ENCODE assay signal across 8 cellular contexts in the genomic region with DNA sequence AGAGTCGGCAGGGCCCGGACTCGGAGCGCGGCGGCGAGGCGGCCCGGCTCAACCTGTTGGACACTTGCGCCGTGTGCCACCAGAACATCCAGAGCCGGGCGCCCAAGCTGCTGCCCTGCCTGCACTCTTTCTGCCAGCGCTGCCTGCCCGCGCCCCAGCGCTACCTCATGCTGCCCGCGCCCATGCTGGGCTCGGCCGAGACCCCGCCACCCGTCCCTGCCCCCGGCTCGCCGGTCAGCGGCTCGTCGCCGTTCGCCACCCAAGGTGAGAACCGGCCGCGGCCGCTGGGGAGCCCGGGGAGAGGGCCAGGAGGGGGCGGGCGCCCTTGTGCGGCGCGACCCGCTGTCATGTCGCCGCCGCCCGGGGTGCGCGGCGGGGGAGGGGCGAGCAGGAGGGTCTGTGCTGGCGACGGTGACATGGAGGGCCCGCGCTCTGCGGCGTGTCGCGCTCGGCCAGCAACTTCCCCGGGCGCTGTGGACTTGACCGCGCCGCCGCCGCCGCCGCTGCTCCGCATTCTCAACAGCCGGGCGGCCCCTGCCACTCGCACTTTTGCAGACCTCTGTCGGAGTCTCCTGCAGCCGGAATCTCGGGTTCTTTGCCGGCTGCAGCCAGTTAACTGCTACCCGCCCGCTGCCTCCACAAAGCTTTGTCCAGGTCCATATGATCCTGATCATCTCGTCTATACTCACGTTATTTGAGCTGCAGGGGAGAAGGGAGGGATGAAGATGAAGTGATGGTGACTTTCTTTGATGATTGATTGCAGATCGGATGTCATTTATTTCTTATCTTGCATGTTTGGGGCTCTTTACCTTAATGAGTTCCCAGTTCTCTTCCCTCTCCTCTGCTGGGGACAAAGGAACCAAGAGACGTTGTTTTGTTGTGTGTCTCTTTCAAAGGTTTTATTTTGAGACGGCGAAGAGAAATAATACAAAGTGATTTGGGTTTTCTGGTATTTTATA. TPM values are rescaled to one million over a fixed set of nuclear protein-coding genes. Genes with fewer than 3 reads are reported as not detected.
DNase-seq lines count a peak whose midpoint lies in the region; ATAC-seq and TF ChIP-seq lines count a peak whose summit lies in the region.

No MANE protein-coding gene starts in this region.

- no TSS peak for BruUV-seq in Panc1 (replicated peaks; lab: Mats Ljungman, UMichigan)

- H2AK5ac ChIP-seq in neuronal stem cell (ENCODE audit: low read depth, low read length) = peak overlapping the region; percentile 88

- H3K4me3 ChIP-seq in Panc1 (ENCODE audit: low read depth in 2 of 2, low read length in 2 of 2) (peak overlapping the region; percentile 71 to 96), foreskin fibroblast (ENCODE audit: low read depth in 1 of 2, low read length in 2 of 2) (peak overlapping the region; percentile 72 to 90), neuronal stem cell (ENCODE audit: low read length in 2 of 2) (peak overlapping the region; percentile 59 to 100)

- peak overlapping the region; percentile 99 for H3K18ac ChIP-seq in neuronal stem cell (ENCODE audit: low read length)

- peak overlapping the region; percentile 95 for H4K91ac ChIP-seq in neuronal stem cell (ENCODE audit: low read depth, low read length, poor library complexity)

- H4K8ac ChIP-seq in neuronal stem cell (ENCODE audit: low read depth, low read length) = peak overlapping the region; percentile 17

- H3K36me3 ChIP-seq in Panc1 (ENCODE audit: control insufficient read depth, insufficient read depth, low read length) (no peaks in the 10 kb centered on the region; the same call in 1 of the 2 replicates), neuronal stem cell (replicated peaks in 1 of 2; ENCODE audit: control insufficient read depth in 2 of 2, insufficient read depth in 2 of 2, low read length in 2 of 2) (peaks cover 5 to 32% of the 10 kb centered on the region in 2 donors)

- peaks cover 2% of the 10 kb centered on the region; the same call in 1 of the 2 replicates for H3K4me1 ChIP-seq in Panc1 (ENCODE audit: control insufficient read depth, insufficient read depth, low read length)
- peaks cover 3 to 8% of the 10 kb centered on the region in 2 donors for H3K4me1 ChIP-seq in neuronal stem cell (ENCODE audit: control insufficient read depth in 2 of 2, insufficient read depth in 1 of 2, low read depth in 1 of 2, low read length in 2 of 2)

- H2BK15ac ChIP-seq in neuronal stem cell (ENCODE audit: low read length) = peak overlapping the region; percentile 67

- TF ChIP-seq CTCF in Panc1 (IDR thresholded peaks at IDR 0.05) = no peak; the same call in 1 of the 2 replicates
- TF ChIP-seq CTCF in foreskin fibroblast (IDR thresholded peaks at IDR 0.05; ENCODE audit: low read depth, low read length) = no peak

- peak; percentile 18 for DNase-seq in DMS114 treated with DMSO at 0.1 percent for 48 hours (lab: John Stamatoyannopoulos, UW; ENCODE audit: unreplicated experiment)
- DNase-seq in HT1080 (ENCODE audit: low read depth) = peak; percentile 34
- DNase-seq in Panc1 (ENCODE audit: low read depth, low spot score) = no peak
- DNase-seq in activated effector memory CD4-positive, alpha-beta T cell treated with anti-CD3 and anti-CD28 coated beads, Interleukin-2, amount 50 U/mL, for 16 hours = peak; percentile 87
- peak; percentile 15 to 63 for DNase-seq in foreskin fibroblast
- DNase-seq in neuronal stem cell (ENCODE audit: low spot score) = peak; percentile 43
- peak; percentile 36 for DNase-seq in superior temporal gyrus (ENCODE audit: extremely low spot score)

- CTCF ChIA-PET in Panc1 (lab: Charles Lee) = no interaction called here

- peak; percentile 38 for ATAC-seq in GM21381 (IDR thresholded peaks at IDR 0.05; ENCODE audit: unreplicated experiment)
- ATAC-seq in Panc1 = peak; percentile 57

- H3K79me1 ChIP-seq in neuronal stem cell (ENCODE audit: low read depth, low read length) = peaks cover 9% of the 10 kb centered on the region

- H2BK5ac ChIP-seq in neuronal stem cell (ENCODE audit: low read length) = peak overlapping the region; percentile 99

- peak overlapping the region; percentile 40 for H3K4me2 ChIP-seq in neuronal stem cell (ENCODE audit: insufficient read depth, low read length, poor library complexity, severe bottlenecking)

- peak overlapping the region; percentile 98 for H3K14ac ChIP-seq in neuronal stem cell (ENCODE audit: low read length)

- H3K9me3 ChIP-seq in Panc1 (ENCODE audit: control insufficient read depth, insufficient read depth, low read depth, low read length) (no peaks in the 10 kb centered on the region), neuronal stem cell (replicated peaks in 1 of 2; ENCODE audit: control insufficient read depth in 2 of 2, insufficient read depth in 1 of 2, low read depth in 1 of 2, low read length in 2 of 2) (peaks cover 2 to 32% of the 10 kb centered on the region in 2 donors)

- H3K27me3 ChIP-seq in Panc1 (ENCODE audit: control insufficient read depth, insufficient read depth, low read length) (no peaks in the 10 kb centered on the region), neuronal stem cell (ENCODE audit: control insufficient read depth in 3 of 3, insufficient read depth in 3 of 3, low read depth in 1 of 3, low read length in 3 of 3) (no peaks in the 10 kb centered on the region)

- H3K27ac ChIP-seq in Panc1 (ENCODE audit: low read length) (peak overlapping the region; percentile 83), neuronal stem cell (replicated peaks; ENCODE audit: low read length) (peak overlapping the region; percentile 97)

- H2AFZ ChIP-seq in neuronal stem cell (ENCODE audit: low read length) = peak overlapping the region; percentile 81

- intact Hi-C loops in Panc1 (cut with micrococcal nuclease; ENCODE audit: unreplicated experiment) = no loop called here

- in situ Hi-C loops in Panc1 (cut with HindIII; ENCODE audit: low pct_unique_long_range_greater_than_20kb, low sequenced_read_pairs) = no loop called here

- H3K9ac ChIP-seq in neuronal stem cell (ENCODE audit: low read depth, low read length, poor library complexity) = peak overlapping the region; percentile 98

- H2BK12ac ChIP-seq in neuronal stem cell (ENCODE audit: low read length) = no peak overlapping the region

- no peak overlapping the region for H3K4ac ChIP-seq in neuronal stem cell (ENCODE audit: low read length)

- POLR2A ChIA-PET in Panc1 (lab: Charles Lee) = no interaction called here

- WGBS in neuronal stem cell (ENCODE audit: extremely low coverage in 2 of 2, insufficient read length in 2 of 2, insufficient replicate concordance in 1 of 2), 2 donors = no CpG with 5 or more reads among the region's 84 CpGs

- H2BK120ac ChIP-seq in neuronal stem cell (ENCODE audit: low read depth, low read length) = no peak overlapping the region

- H3K23ac ChIP-seq in neuronal stem cell (ENCODE audit: low read depth, low read length, poor library complexity) = peak overlapping the region; percentile 99

RNA-seq across cellular contexts. Expression of a gene that starts 0.9 kb away (rescaled TPM):
- 15.8 and 18.9 TPM in 2 replicates for total RNA-seq in HT1080 (2014; rRNA removed; shearing (Covaris generic))
- polyA plus RNA-seq in HT1080 (2015; cell fraction: cytosol; rRNA removed) = 15.9 and 18.6 TPM in 2 replicates
- polyA plus RNA-seq in HT1080 (2015; cell fraction: nucleus; rRNA removed) = 25.5 and 29.0 TPM in 2 replicates
- total RNA-seq in Panc1 (2021; ENCODE audit: unreplicated experiment) = 28.4 TPM
- 17.8 TPM for polyA plus RNA-seq in Panc1 (2012; ENCODE audit: insufficient read length)
- 71.5 TPM for polyA plus RNA-seq in neuronal stem cell (2013, experiment 1 of 2)
- 73.3 TPM for polyA plus RNA-seq in neuronal stem cell (2013, experiment 2 of 2)
